ENCODE assay signal across 2 cellular contexts in the genomic region with DNA sequence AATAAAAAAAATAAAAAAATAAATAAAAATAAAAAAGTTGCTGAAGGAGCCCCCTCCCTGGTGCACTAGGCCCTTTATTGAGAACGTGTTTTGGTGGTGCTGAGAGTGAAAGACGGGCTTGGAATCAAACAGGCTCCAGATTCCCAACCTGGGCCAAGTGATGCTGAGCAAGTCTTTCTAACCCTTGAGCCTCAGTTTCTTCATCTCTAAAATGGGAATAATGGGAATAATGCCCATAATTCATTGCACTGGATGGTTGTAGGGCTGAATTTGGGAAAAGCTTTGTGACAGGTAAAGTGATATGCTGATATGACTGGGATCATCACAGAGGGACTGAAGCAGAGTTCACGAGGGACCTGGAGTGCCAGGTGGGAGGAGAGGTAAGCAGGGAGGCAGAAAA.
TF ChIP-seq lines count a peak whose summit lies in the region.

No MANE protein-coding gene starts in this region.

TF ChIP-seq in K562, 482 proteins besides CTCF, POLR2A, EP300 and RAD21:
- TF ChIP-seq HDAC8 (tag; IDR thresholded peaks at IDR 0.05) (no peak), NFIC (IDR thresholded peaks at IDR 0.05) (no peak), RBM25 (IDR thresholded peaks at IDR 0.05; ENCODE audit: low read depth, low read length, severe bottlenecking) (peak; percentile 70)

TF ChIP-seq in H1, 55 proteins besides CTCF, POLR2A, EP300 and RAD21:
- TF ChIP-seq, protein P1, sequence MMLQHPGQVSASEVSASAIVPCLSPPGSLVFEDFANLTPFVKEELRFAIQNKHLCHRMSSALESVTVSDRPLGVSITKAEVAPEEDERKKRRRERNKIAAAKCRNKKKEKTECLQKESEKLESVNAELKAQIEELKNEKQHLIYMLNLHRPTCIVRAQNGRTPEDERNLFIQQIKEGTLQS (IDR thresholded peaks at IDR 0.05; ENCODE audit: insufficient read depth, low read depth, low read length) = no peak
- TF ChIP-seq, protein P2, sequence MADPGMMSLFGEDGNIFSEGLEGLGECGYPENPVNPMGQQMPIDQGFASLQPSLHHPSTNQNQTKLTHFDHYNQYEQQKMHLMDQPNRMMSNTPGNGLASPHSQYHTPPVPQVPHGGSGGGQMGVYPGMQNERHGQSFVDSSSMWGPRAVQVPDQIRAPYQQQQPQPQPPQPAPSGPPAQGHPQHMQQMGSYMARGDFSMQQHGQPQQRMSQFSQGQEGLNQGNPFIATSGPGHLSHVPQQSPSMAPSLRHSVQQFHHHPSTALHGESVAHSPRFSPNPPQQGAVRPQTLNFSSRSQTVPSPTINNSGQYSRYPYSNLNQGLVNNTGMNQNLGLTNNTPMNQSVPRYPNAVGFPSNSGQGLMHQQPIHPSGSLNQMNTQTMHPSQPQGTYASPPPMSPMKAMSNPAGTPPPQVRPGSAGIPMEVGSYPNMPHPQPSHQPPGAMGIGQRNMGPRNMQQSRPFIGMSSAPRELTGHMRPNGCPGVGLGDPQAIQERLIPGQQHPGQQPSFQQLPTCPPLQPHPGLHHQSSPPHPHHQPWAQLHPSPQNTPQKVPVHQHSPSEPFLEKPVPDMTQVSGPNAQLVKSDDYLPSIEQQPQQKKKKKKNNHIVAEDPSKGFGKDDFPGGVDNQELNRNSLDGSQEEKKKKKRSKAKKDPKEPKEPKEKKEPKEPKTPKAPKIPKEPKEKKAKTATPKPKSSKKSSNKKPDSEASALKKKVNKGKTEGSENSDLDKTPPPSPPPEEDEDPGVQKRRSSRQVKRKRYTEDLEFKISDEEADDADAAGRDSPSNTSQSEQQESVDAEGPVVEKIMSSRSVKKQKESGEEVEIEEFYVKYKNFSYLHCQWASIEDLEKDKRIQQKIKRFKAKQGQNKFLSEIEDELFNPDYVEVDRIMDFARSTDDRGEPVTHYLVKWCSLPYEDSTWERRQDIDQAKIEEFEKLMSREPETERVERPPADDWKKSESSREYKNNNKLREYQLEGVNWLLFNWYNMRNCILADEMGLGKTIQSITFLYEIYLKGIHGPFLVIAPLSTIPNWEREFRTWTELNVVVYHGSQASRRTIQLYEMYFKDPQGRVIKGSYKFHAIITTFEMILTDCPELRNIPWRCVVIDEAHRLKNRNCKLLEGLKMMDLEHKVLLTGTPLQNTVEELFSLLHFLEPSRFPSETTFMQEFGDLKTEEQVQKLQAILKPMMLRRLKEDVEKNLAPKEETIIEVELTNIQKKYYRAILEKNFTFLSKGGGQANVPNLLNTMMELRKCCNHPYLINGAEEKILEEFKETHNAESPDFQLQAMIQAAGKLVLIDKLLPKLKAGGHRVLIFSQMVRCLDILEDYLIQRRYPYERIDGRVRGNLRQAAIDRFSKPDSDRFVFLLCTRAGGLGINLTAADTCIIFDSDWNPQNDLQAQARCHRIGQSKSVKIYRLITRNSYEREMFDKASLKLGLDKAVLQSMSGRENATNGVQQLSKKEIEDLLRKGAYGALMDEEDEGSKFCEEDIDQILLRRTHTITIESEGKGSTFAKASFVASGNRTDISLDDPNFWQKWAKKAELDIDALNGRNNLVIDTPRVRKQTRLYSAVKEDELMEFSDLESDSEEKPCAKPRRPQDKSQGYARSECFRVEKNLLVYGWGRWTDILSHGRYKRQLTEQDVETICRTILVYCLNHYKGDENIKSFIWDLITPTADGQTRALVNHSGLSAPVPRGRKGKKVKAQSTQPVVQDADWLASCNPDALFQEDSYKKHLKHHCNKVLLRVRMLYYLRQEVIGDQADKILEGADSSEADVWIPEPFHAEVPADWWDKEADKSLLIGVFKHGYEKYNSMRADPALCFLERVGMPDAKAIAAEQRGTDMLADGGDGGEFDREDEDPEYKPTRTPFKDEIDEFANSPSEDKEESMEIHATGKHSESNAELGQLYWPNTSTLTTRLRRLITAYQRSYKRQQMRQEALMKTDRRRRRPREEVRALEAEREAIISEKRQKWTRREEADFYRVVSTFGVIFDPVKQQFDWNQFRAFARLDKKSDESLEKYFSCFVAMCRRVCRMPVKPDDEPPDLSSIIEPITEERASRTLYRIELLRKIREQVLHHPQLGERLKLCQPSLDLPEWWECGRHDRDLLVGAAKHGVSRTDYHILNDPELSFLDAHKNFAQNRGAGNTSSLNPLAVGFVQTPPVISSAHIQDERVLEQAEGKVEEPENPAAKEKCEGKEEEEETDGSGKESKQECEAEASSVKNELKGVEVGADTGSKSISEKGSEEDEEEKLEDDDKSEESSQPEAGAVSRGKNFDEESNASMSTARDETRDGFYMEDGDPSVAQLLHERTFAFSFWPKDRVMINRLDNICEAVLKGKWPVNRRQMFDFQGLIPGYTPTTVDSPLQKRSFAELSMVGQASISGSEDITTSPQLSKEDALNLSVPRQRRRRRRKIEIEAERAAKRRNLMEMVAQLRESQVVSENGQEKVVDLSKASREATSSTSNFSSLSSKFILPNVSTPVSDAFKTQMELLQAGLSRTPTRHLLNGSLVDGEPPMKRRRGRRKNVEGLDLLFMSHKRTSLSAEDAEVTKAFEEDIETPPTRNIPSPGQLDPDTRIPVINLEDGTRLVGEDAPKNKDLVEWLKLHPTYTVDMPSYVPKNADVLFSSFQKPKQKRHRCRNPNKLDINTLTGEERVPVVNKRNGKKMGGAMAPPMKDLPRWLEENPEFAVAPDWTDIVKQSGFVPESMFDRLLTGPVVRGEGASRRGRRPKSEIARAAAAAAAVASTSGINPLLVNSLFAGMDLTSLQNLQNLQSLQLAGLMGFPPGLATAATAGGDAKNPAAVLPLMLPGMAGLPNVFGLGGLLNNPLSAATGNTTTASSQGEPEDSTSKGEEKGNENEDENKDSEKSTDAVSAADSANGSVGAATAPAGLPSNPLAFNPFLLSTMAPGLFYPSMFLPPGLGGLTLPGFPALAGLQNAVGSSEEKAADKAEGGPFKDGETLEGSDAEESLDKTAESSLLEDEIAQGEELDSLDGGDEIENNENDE (IDR thresholded peaks at IDR 0.05; ENCODE audit: insufficient replicate concordance, low read length) = no peak
- TF ChIP-seq KDM1A (IDR thresholded peaks at IDR 0.05; ENCODE audit: borderline replicate concordance, low read length) = 0 out of 2 replicates have a peak, but pooled peaks have one; percentile 52
